ENCODE assay signal across 8 cellular contexts in genomic region chr6:149964243-149965190, GRCh38. TPM values are rescaled to one million over a fixed set of nuclear protein-coding genes. Genes with fewer than 3 reads are reported as not detected.
DNase-seq lines count a peak whose midpoint lies in the region; ATAC-seq and TF ChIP-seq lines count a peak whose summit lies in the region.

No MANE protein-coding gene starts in this region.

- no peak overlapping the region for H3K14ac ChIP-seq in trophoblast cell (ENCODE audit: low read length)

- H3K9me3 ChIP-seq in trophoblast cell (ENCODE audit: insufficient read depth, low read depth, low read length) = peaks cover 10% of the 10 kb centered on the region

- no peak overlapping the region for H3K23ac ChIP-seq in trophoblast cell (ENCODE audit: low read length)

- peak overlapping the region; percentile 78 for H3K4me3 Mint-ChIP-seq in activated CD8-positive, alpha-beta T cell treated with anti-CD3 and anti-CD28 coated beads for 36 hours

- intact Hi-C loops in activated CD8-positive, alpha-beta T cell treated with anti-CD3 and anti-CD28 coated beads for 36 hours (cut with micrococcal nuclease) = loop anchor here (5.0 kb wide), 1 partner anchor 38 kb away; no protein-coding TSS in a partner anchor

- H2AFZ ChIP-seq in trophoblast cell (ENCODE audit: insufficient read depth, low read length, poor library complexity) = peak overlapping the region; percentile 50

- ATAC-seq in activated CD8-positive, alpha-beta T cell treated with anti-CD3 and anti-CD28 coated beads for 36 hours = no peak
- ATAC-seq in GM19023 (IDR thresholded peaks at IDR 0.05; ENCODE audit: unreplicated experiment) = no peak

- H3K9me3 Mint-ChIP-seq in activated CD8-positive, alpha-beta T cell treated with anti-CD3 and anti-CD28 coated beads for 36 hours = no peaks in the 10 kb centered on the region

- no peak overlapping the region for H3K18ac ChIP-seq in trophoblast cell (ENCODE audit: low read length)

- no CpG with 5 or more reads among the region's 115 CpGs for WGBS in trophoblast cell (ENCODE audit: extremely low coverage, insufficient coverage, insufficient read length)

- CTCF ChIA-PET in activated CD8-positive, alpha-beta T cell treated with anti-CD3 and anti-CD28 coated beads for 36 hours (lab: Charles Lee) = no interaction called here

- H3K4me1 ChIP-seq in trophoblast cell (ENCODE audit: control insufficient read depth in 1 of 2, insufficient read depth in 2 of 2, low read length in 2 of 2) = peaks cover 9 to 18% of the 10 kb centered on the region in 2 experiments

- peak overlapping the region; percentile 84 for H3K27ac Mint-ChIP-seq in activated CD8-positive, alpha-beta T cell treated with anti-CD3 and anti-CD28 coated beads for 36 hours

- H3K27me3 ChIP-seq in trophoblast cell (ENCODE audit: insufficient read depth, low read length) = peaks cover 51% of the 10 kb centered on the region

- H3K27ac ChIP-seq in trophoblast cell (ENCODE audit: low read depth, low read length) = no peak overlapping the region

- no peak overlapping the region for H4K12ac ChIP-seq in trophoblast cell (ENCODE audit: low read depth, low read length)

- peak overlapping the region; percentile 69 for H3K4me3 ChIP-seq in fibroblast of the aortic adventitia (ENCODE audit: low read depth, low read length)
- peak overlapping the region; percentile 38 for H3K4me3 ChIP-seq in trophoblast cell (ENCODE audit: low read depth, low read length)

- no peak overlapping the region for H2AK5ac ChIP-seq in trophoblast cell (ENCODE audit: low read length)

- H2BK120ac ChIP-seq in trophoblast cell (ENCODE audit: insufficient read depth, low read length, poor library complexity) = no peak overlapping the region

- H3K9ac ChIP-seq in trophoblast cell (ENCODE audit: low read length) = no peak overlapping the region

- peak overlapping the region; percentile 61 for H3K4me2 ChIP-seq in trophoblast cell (ENCODE audit: low read length)

- DNase-seq in NCI-H82 (lab: John Stamatoyannopoulos, UW) (peak; percentile 39), NCI-H82 treated with DMSO at 0.1 percent for 48 hours (lab: John Stamatoyannopoulos, UW; ENCODE audit: unreplicated experiment) (no peak), fibroblast of the aortic adventitia (ENCODE audit: low read depth) (peak; percentile 30), trophoblast cell (no peak), COLO829 (ENCODE audit: low spot score) (no peak), NCI-H1436 treated with DMSO at 0.1 percent for 48 hours (lab: John Stamatoyannopoulos, UW) (no peak)
- peak; percentile 35 for DNase-seq in activated CD8-positive, alpha-beta T cell treated with anti-CD3 and anti-CD28 coated beads for 36 hours

- no peak overlapping the region for H3K4ac ChIP-seq in trophoblast cell (ENCODE audit: low read depth, low read length)

- no peak overlapping the region for H2BK12ac ChIP-seq in trophoblast cell (ENCODE audit: low read length)

- POLR2A ChIA-PET in activated CD8-positive, alpha-beta T cell treated with anti-CD3 and anti-CD28 coated beads for 36 hours (lab: Charles Lee) = no interaction called here

- no peak for TF ChIP-seq CTCF in activated CD8-positive, alpha-beta T cell treated with anti-CD3 and anti-CD28 coated beads for 36 hours (IDR thresholded peaks at IDR 0.05)
- no peak for TF ChIP-seq CTCF in fibroblast of the aortic adventitia (IDR thresholded peaks at IDR 0.05; ENCODE audit: insufficient read depth, low read length)

- peaks cover 70% of the 10 kb centered on the region for H3K27me3 Mint-ChIP-seq in activated CD8-positive, alpha-beta T cell treated with anti-CD3 and anti-CD28 coated beads for 36 hours

- no peaks in the 10 kb centered on the region for H3K79me2 ChIP-seq in trophoblast cell (ENCODE audit: control insufficient read depth, insufficient read depth, low read length, poor library complexity)

- no peak overlapping the region for H4K8ac ChIP-seq in trophoblast cell (ENCODE audit: low read depth, low read length)

- no peak overlapping the region for H4K91ac ChIP-seq in trophoblast cell (ENCODE audit: low read depth, low read length)

- H2BK5ac ChIP-seq in trophoblast cell (ENCODE audit: low read depth, low read length, poor library complexity) = no peak overlapping the region

- peaks cover 3% of the 10 kb centered on the region for H3K36me3 Mint-ChIP-seq in activated CD8-positive, alpha-beta T cell treated with anti-CD3 and anti-CD28 coated beads for 36 hours (ENCODE audit: low read depth)

- H3K4me1 Mint-ChIP-seq in activated CD8-positive, alpha-beta T cell treated with anti-CD3 and anti-CD28 coated beads for 36 hours (ENCODE audit: low read depth) = peaks cover 29% of the 10 kb centered on the region

- no peaks in the 10 kb centered on the region for H3K79me1 ChIP-seq in trophoblast cell (ENCODE audit: low read length)

- H3K36me3 ChIP-seq in trophoblast cell (ENCODE audit: control insufficient read depth in 1 of 2, insufficient read depth in 2 of 2, low read length in 2 of 2) = no peaks in the 10 kb centered on the region

RNA-seq across cellular contexts. Expression of gene ULBP1, which starts 0.8 kb away (rescaled TPM):
- total RNA-seq in activated CD8-positive, alpha-beta T cell treated with anti-CD3 and anti-CD28 coated beads for 36 hours = 1 to 10 TPM; 2.5 to 2.7 TPM
- 0.65 and 1.7 TPM in 2 replicates for total RNA-seq in fibroblast of the aortic adventitia (ENCODE audit: low replicate concordance)
- 0.48 and 0.58 TPM in 2 replicates for polyA plus RNA-seq in trophoblast cell (2013)

RNA-seq across cellular contexts. Expression of gene ULBP2, which starts 22.7 kb away (rescaled TPM):
- total RNA-seq in activated CD8-positive, alpha-beta T cell treated with anti-CD3 and anti-CD28 coated beads for 36 hours = under 1 TPM; 0.38 to 0.67 TPM
- total RNA-seq in fibroblast of the aortic adventitia (ENCODE audit: low replicate concordance) = 2.5 and 3.3 TPM in 2 replicates
- polyA plus RNA-seq in trophoblast cell (2013) = 0.08 and 0.14 TPM in 2 replicates

RNA-seq across cellular contexts. Expression of gene RAET1G, which starts 41.6 kb away (rescaled TPM):
- total RNA-seq in activated CD8-positive, alpha-beta T cell treated with anti-CD3 and anti-CD28 coated beads for 36 hours = not detected
- total RNA-seq in fibroblast of the aortic adventitia (ENCODE audit: low replicate concordance) = 0.82 and 4.6 TPM in 2 replicates
- polyA plus RNA-seq in trophoblast cell (2013) = not detected in 2 replicates

Comparison
In these comparisons a context has a peak if more than half of its experiments do, and no peak if none do; other contexts are left out.
1. DNase-seq: peak in NCI-H82 (single experiment), activated CD8-positive, alpha-beta T cell treated with anti-CD3 and anti-CD28 coated beads for 36 hours (single experiment) and fibroblast of the aortic adventitia (single experiment); none in NCI-H82 treated with DMSO at 0.1 percent for 48 hours (single experiment), trophoblast cell (0 of 2), COLO829 (single experiment) and NCI-H1436 treated with DMSO at 0.1 percent for 48 hours (single experiment).